ENCODE assay signal across 36 cellular contexts in genomic region chr19:20616071-20616470, GRCh38. TPM values are rescaled to one million over a fixed set of nuclear protein-coding genes. Genes with fewer than 3 reads are reported as not detected.
"Had no signal": no experiment of that assay in that cellular context is flagged by ENCODE, and none has a peak within 500 bp of the region (broad histone marks: within the 10 kb centered on the region; RNA-seq: fewer than 3 reads in every experiment).

No MANE protein-coding gene starts in this region.

- H3K9me3 ChIP-seq: MG63 had no signal

- H3K27ac ChIP-seq: KMS-11 had no signal

- H3K36me3 ChIP-seq: MG63 had no signal

- H3K4me3 ChIP-seq: MG63 had no signal

- H3K27me3 ChIP-seq: MG63 had no signal

- DNase-seq: Karpas-422, Kasumi-1, MG63, MM.1S, MV-4-11, NCI-H1048, NCI-H1092, NCI-H1092 treated with DMSO at 0.1 percent for 48 hours, NCI-H1105, NCI-H1105 treated with DMSO at 0.1 percent for 48 hours, NCI-H1417, NCI-H1417 treated with DMSO at 0.1 percent for 48 hours, NCI-H1436, NCI-H1436 treated with DMSO at 0.1 percent for 48 hours, NCI-H146, NCI-H1694, NCI-H1694 treated with DMSO at 0.1 percent for 48 hours, NCI-H187, NCI-H187 treated with DMSO at 0.1 percent for 48 hours, NCI-H1930, NCI-H2029, NCI-H2029 treated with DMSO at 0.1 percent for 48 hours, NCI-H2081, NCI-H2081 treated with DMSO at 0.1 percent for 48 hours, NCI-H2107, NCI-H2171, NCI-H2171 treated with DMSO at 0.1 percent for 48 hours, NCI-H2227 treated with DMSO at 0.1 percent for 48 hours, NCI-H226, NCI-H345, NCI-H446, NCI-H446 treated with DMSO at 0.1 percent for 48 hours, NCI-H510A had no signal

RNA-seq across cellular contexts. Expression of gene ZNF626, which starts 45.3 kb away (rescaled TPM):
- total RNA-seq: MCF 10A, NCI-H460 had no signal

RNA-seq across cellular contexts. Expression of gene ZNF737, which starts 50.5 kb away (rescaled TPM):
- total RNA-seq: NCI-H460 had no signal
